Comparison of ENCODE assay signal across 35 cellular contexts in the genomic region with DNA sequence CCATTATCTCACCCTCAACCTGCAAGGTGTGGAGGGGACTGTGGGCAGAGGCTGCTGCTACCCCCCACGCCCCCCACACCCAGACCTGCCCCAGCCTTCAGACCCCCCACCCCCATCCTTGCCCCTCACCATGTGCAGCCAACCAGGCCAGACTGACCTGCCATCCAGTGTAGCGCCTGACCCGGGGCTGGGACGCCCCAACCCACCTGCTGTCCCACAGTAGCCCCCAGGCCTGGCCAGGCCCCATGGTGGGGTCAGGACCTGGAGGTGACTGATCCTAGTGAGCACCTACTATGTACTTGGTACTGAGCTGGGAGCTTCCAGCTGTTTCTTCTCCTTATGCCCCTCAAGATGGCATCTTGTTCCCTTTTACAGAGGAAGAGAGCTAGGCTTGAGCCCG.
DNase-seq lines count a peak whose midpoint lies in the region; ATAC-seq and TF ChIP-seq lines count a peak whose summit lies in the region.
"Had no signal": no experiment of that assay in that cellular context is flagged by ENCODE, and none has a peak within 500 bp of the region (broad histone marks: within the 10 kb centered on the region; RNA-seq: fewer than 3 reads in every experiment).

No MANE protein-coding gene starts in this region.

- TF ChIP-seq CTCF in left ventricle myocardium inferior (IDR thresholded peaks at IDR 0.05; ENCODE audit: borderline replicate concordance) (no peak), IMR-90 (conservative IDR thresholded peaks at IDR 0.05; ENCODE audit: low read depth, low read length) (no peak), right lobe of liver (IDR thresholded peaks at IDR 0.05) (no peak), gastrocnemius medialis (IDR thresholded peaks at IDR 0.05 in 4 of 5, conservative IDR thresholded peaks at IDR 0.05 in 1 of 5) (no peak)

- H4K8ac ChIP-seq in IMR-90 (ENCODE audit: low read depth in 2 of 2, low read length in 2 of 2) = no peak overlapping the region
- no peak overlapping the region for H4K8ac ChIP-seq in neuronal stem cell (ENCODE audit: low read depth, low read length)

- peak overlapping the region; percentile 56 for H3K27ac Mint-ChIP-seq in central memory CD8-positive, alpha-beta T cell (ENCODE audit: low read depth)
- H3K27ac Mint-ChIP-seq: B cell; CD4-positive, alpha-beta T cell; CD4-positive, CD25-positive, alpha-beta regulatory T cell; CD8-positive, alpha-beta T cell had no signal

- H2AFZ ChIP-seq in IMR-90 (replicated peaks; ENCODE audit: low read length, poor library complexity) (no peak overlapping the region), neuronal stem cell (ENCODE audit: low read length) (no peak overlapping the region)

- no peaks in the 10 kb centered on the region; the same call in 1 of the 2 replicates for H3K9me1 ChIP-seq in IMR-90 (ENCODE audit: insufficient read depth, low read length)

- BruUV-seq in IMR-90 (replicated peaks; lab: Mats Ljungman, UMichigan) = no TSS peak

- intact Hi-C loops in Right ventricle myocardium inferior (cut with DNase I) (no loop called here), left ventricle myocardium inferior (cut with micrococcal nuclease) (no loop called here), IMR-90 (cut with micrococcal nuclease) (no loop called here), right lobe of liver (cut with DNase I) (no loop called here), gastrocnemius medialis (cut with DNase I; ENCODE audit: low total_unique reads) (no loop called here)

- no peak overlapping the region for H2BK20ac ChIP-seq in IMR-90 (ENCODE audit: low read depth, low read length)

- H3K36me3 ChIP-seq in left ventricle myocardium inferior = no peaks in the 10 kb centered on the region
- no peaks in the 10 kb centered on the region for H3K36me3 ChIP-seq in IMR-90 (ENCODE audit: control insufficient read depth, insufficient read depth, low read length)
- no peaks in the 10 kb centered on the region for H3K36me3 ChIP-seq in neuronal stem cell (replicated peaks in 1 of 2; ENCODE audit: control insufficient read depth in 2 of 2, insufficient read depth in 2 of 2, low read length in 2 of 2)
- H3K36me3 ChIP-seq in right lobe of liver = no peaks in the 10 kb centered on the region
- H3K36me3 ChIP-seq in gastrocnemius medialis = no peaks in the 10 kb centered on the region
- H3K36me3 ChIP-seq: BE2C; BLaER1; BLaER1 treated with 17β-estradiol and CSF1 and Interleukin-3, amounts not matched to agents 10 nM and 100 nM had no signal

- H3K27me3 ChIP-seq in left ventricle myocardium inferior (ENCODE audit: low read depth) = peaks cover 98% of the 10 kb centered on the region
- H3K27me3 ChIP-seq in IMR-90 (ENCODE audit: control insufficient read depth, insufficient read depth, low read length) = peaks cover 42% of the 10 kb centered on the region
- peaks cover 0 to 2% (median 0%) of the 10 kb centered on the region in 3 experiments for H3K27me3 ChIP-seq in neuronal stem cell (ENCODE audit: control insufficient read depth in 3 of 3, insufficient read depth in 3 of 3, low read depth in 1 of 3, low read length in 3 of 3)
- no peaks in the 10 kb centered on the region for H3K27me3 ChIP-seq in right lobe of liver
- peaks cover 5 to 26% (median 20%) of the 10 kb centered on the region in 3 donors for H3K27me3 ChIP-seq in gastrocnemius medialis
- H3K27me3 ChIP-seq: BE2C had no signal

- TF ChIP-seq RAD21 in IMR-90 (IDR thresholded peaks at IDR 0.05; ENCODE audit: low read length) = no peak

- TF ChIP-seq POLR2A in IMR-90 (IDR thresholded peaks at IDR 0.05; ENCODE audit: low read depth, low read length) = no peak
- no peak for TF ChIP-seq POLR2A in right lobe of liver (IDR thresholded peaks at IDR 0.05)
- no peak for TF ChIP-seq POLR2A in gastrocnemius medialis (IDR thresholded peaks at IDR 0.05)

- H2BK120ac ChIP-seq in IMR-90 (ENCODE audit: low read depth, low read length) (no peak overlapping the region), neuronal stem cell (ENCODE audit: low read depth, low read length) (no peak overlapping the region)

- H3K4me1 ChIP-seq in left ventricle myocardium inferior (no peaks in the 10 kb centered on the region), IMR-90 (ENCODE audit: control insufficient read depth, insufficient read depth, low read length) (no peaks in the 10 kb centered on the region), neuronal stem cell (ENCODE audit: control insufficient read depth in 2 of 2, insufficient read depth in 1 of 2, low read depth in 1 of 2, low read length in 2 of 2) (peaks cover 0 to 1% of the 10 kb centered on the region in 2 donors), right lobe of liver (no peaks in the 10 kb centered on the region), gastrocnemius medialis (no peaks in the 10 kb centered on the region)
- H3K4me1 ChIP-seq: A549, BE2C, Caco-2 had no signal

- H2BK5ac ChIP-seq in IMR-90 (ENCODE audit: low read depth, low read length, poor library complexity, severe bottlenecking) (no peak overlapping the region), neuronal stem cell (ENCODE audit: low read length) (no peak overlapping the region)

- H3K4me2 ChIP-seq in IMR-90 (ENCODE audit: low read depth, low read length) (no peak overlapping the region), neuronal stem cell (ENCODE audit: insufficient read depth, low read length, poor library complexity, severe bottlenecking) (no peak overlapping the region)
- H3K4me2 ChIP-seq: A549; BLaER1; BLaER1 treated with 17β-estradiol and CSF1 and Interleukin-3, amounts not matched to agents 10 nM and 100 nM had no signal

- no peaks in the 10 kb centered on the region for H3K79me1 ChIP-seq in IMR-90 (ENCODE audit: low read depth in 1 of 2, low read length in 2 of 2)
- no peaks in the 10 kb centered on the region for H3K79me1 ChIP-seq in neuronal stem cell (ENCODE audit: low read depth, low read length)

- no peak overlapping the region for H4K5ac ChIP-seq in IMR-90 (ENCODE audit: low read depth, low read length)

- DNase-seq in Right ventricle myocardium inferior (ENCODE audit: missing footprints) (peak; percentile 56), left ventricle myocardium inferior (no peak), IMR-90 (no peak), neuronal stem cell (ENCODE audit: low spot score) (no peak), right lobe of liver (no peak), gastrocnemius medialis (no peak)
- DNase-seq in central memory CD8-positive, alpha-beta T cell (ENCODE audit: low spot score in 2 of 2) = no peak
- DNase-seq: 8988T; ACHN; AML-193; BE2C; C1 segment of cervical spinal cord; Caco-2; Calu3; CD4-positive, alpha-beta T cell; CD4-positive, CD25-positive, alpha-beta regulatory T cell; CD8-positive, alpha-beta memory T cell; CD8-positive, alpha-beta T cell; COR-L47; DMS 273 treated with DMSO at 0.1 percent for 48 hours; DMS153; DMS53; DMS79; DMS79 treated with DMSO at 0.1 percent for 48 hours; DND-41; EL had no signal

- H3K9ac ChIP-seq in IMR-90 (ENCODE audit: low read depth, low read length) (no peak overlapping the region), neuronal stem cell (ENCODE audit: low read depth, low read length, poor library complexity) (no peak overlapping the region)
- H3K9ac ChIP-seq: BLaER1; BLaER1 treated with 17β-estradiol and CSF1 and Interleukin-3, amounts not matched to agents 10 nM and 100 nM had no signal

- H3K9me3 ChIP-seq in left ventricle myocardium inferior (replicated peaks) (no peaks in the 10 kb centered on the region), IMR-90 (ENCODE audit: control insufficient read depth, insufficient read depth, low read length) (peaks cover 2% of the 10 kb centered on the region; the same call in 1 of the 2 replicates), neuronal stem cell (replicated peaks in 1 of 2; ENCODE audit: control insufficient read depth in 2 of 2, insufficient read depth in 1 of 2, low read depth in 1 of 2, low read length in 2 of 2) (no peaks in the 10 kb centered on the region), right lobe of liver (no peaks in the 10 kb centered on the region), gastrocnemius medialis (no peaks in the 10 kb centered on the region)
- H3K9me3 ChIP-seq: A549; BE2C; BLaER1; BLaER1 treated with 17β-estradiol and CSF1 and Interleukin-3, amounts not matched to agents 10 nM and 100 nM; Caco-2 had no signal

- ATAC-seq in Right ventricle myocardium inferior (no peak), IMR-90 (ENCODE audit: low read depth) (0 out of 2 replicates have a peak, but pooled peaks have one; percentile 9), right lobe of liver (no peak), GM19463 (IDR thresholded peaks at IDR 0.05; ENCODE audit: unreplicated experiment) (no peak), gastrocnemius medialis (no peak)
- no peak for ATAC-seq in central memory CD8-positive, alpha-beta T cell (replicated peaks; ENCODE audit: extremely low read depth, poor library complexity, severe bottlenecking)
- ATAC-seq: A549; CD8-positive, alpha-beta T cell had no signal

- no peaks in the 10 kb centered on the region for H4K20me1 ChIP-seq in IMR-90 (ENCODE audit: insufficient read depth, low read length)
- H4K20me1 ChIP-seq: BLaER1 had no signal

- H3K27ac ChIP-seq in left ventricle myocardium inferior (replicated peaks) (no peak overlapping the region), IMR-90 (ENCODE audit: insufficient read depth, low read length) (no peak overlapping the region), neuronal stem cell (replicated peaks; ENCODE audit: low read length) (no peak overlapping the region), right lobe of liver (no peak overlapping the region), gastrocnemius medialis (no peak overlapping the region)
- H3K27ac ChIP-seq: 22Rv1; A549; BLaER1; BLaER1 treated with 17β-estradiol and CSF1 and Interleukin-3, amounts not matched to agents 10 nM and 100 nM; C4-2B had no signal

- H3K4ac ChIP-seq in IMR-90 (ENCODE audit: low read depth, low read length) (no peak overlapping the region), neuronal stem cell (ENCODE audit: low read length) (no peak overlapping the region)

- H3K9me3 Mint-ChIP-seq in central memory CD8-positive, alpha-beta T cell = no peaks in the 10 kb centered on the region
- H3K9me3 Mint-ChIP-seq: CD4-positive, alpha-beta T cell; CD8-positive, alpha-beta memory T cell; CD8-positive, alpha-beta T cell had no signal

- POLR2A ChIA-PET in IMR-90 (lab: Charles Lee; ENCODE audit: unreplicated experiment) = no interaction called here

- WGBS in IMR-90 (ENCODE audit: extremely low coverage in 2 of 2, insufficient read length in 1 of 2), 2 experiments = no CpG with 5 or more reads among the region's 5 CpGs
- no CpG with 5 or more reads among the region's 5 CpGs for WGBS in neuronal stem cell (ENCODE audit: extremely low coverage in 2 of 2, insufficient read length in 2 of 2, insufficient replicate concordance in 1 of 2), 2 donors
- WGBS in right lobe of liver (ENCODE audit: insufficient coverage, low coverage, low lambda C conversion rate, missing lambda C conversion rate) = 74% methylated on average over 5 of the region's 5 CpGs

- dilution Hi-C loops in IMR-90 (cut with HindIII; ENCODE audit: low sequenced_read_pairs, unreplicated experiment) = no loop called here

- CTCF ChIA-PET in IMR-90 (lab: Yijun Ruan, JAX) = no interaction called here

- no peak overlapping the region for H3K4me3 Mint-ChIP-seq in central memory CD8-positive, alpha-beta T cell
- H3K4me3 Mint-ChIP-seq: CD4-positive, alpha-beta T cell; CD8-positive, alpha-beta T cell had no signal

- peaks cover 12% of the 10 kb centered on the region for H3K4me1 Mint-ChIP-seq in central memory CD8-positive, alpha-beta T cell
- H3K4me1 Mint-ChIP-seq: CD14-positive monocyte had no signal

- in situ Hi-C loops in IMR-90 (cut with MboI; ENCODE audit: low sequenced_read_pairs) (no loop called here), gastrocnemius medialis (cut with MboI; ENCODE audit: low sequenced_read_pairs in 4 of 4) (no loop called here)

- H2BK15ac ChIP-seq in IMR-90 (ENCODE audit: low read depth, low read length) (no peak overlapping the region), neuronal stem cell (ENCODE audit: low read length) (no peak overlapping the region)

- peaks cover 38% of the 10 kb centered on the region for H3K27me3 Mint-ChIP-seq in central memory CD8-positive, alpha-beta T cell
- H3K27me3 Mint-ChIP-seq: CD4-positive, alpha-beta memory T cell had no signal

- H3K4me3 ChIP-seq in left ventricle myocardium inferior = no peak overlapping the region
- H3K4me3 ChIP-seq in IMR-90 (ENCODE audit: insufficient read depth, low read depth, low read length) = no peak overlapping the region
- H3K4me3 ChIP-seq in neuronal stem cell (ENCODE audit: low read length in 2 of 2) = no peak overlapping the region
- no peak overlapping the region for H3K4me3 ChIP-seq in right lobe of liver
- H3K4me3 ChIP-seq in gastrocnemius medialis = no peak overlapping the region
- H3K4me3 ChIP-seq: A549; BLaER1; BLaER1 treated with 17β-estradiol and CSF1 and Interleukin-3, amounts not matched to agents 10 nM and 100 nM had no signal

- no peak overlapping the region for H2AK9ac ChIP-seq in IMR-90 (replicated peaks; ENCODE audit: low read depth, low read length, poor library complexity)

- H2AK5ac ChIP-seq in IMR-90 (ENCODE audit: low read depth, low read length) (no peak overlapping the region), neuronal stem cell (ENCODE audit: low read depth, low read length) (peak overlapping the region; percentile 84)

- no peak overlapping the region for H3K56ac ChIP-seq in IMR-90 (ENCODE audit: extremely low read depth, insufficient read depth, low read length)

- H4K91ac ChIP-seq in IMR-90 (ENCODE audit: insufficient read depth, low read depth, low read length) (no peak overlapping the region), neuronal stem cell (ENCODE audit: low read depth, low read length, poor library complexity) (no peak overlapping the region)

- H2BK12ac ChIP-seq in neuronal stem cell (ENCODE audit: low read length) = peak overlapping the region; percentile 84

- no peak overlapping the region for H3K18ac ChIP-seq in IMR-90 (ENCODE audit: low read depth, low read length)
- no peak overlapping the region for H3K18ac ChIP-seq in neuronal stem cell (ENCODE audit: low read length)

- no peak overlapping the region for H3K14ac ChIP-seq in IMR-90 (replicated peaks; ENCODE audit: low read depth, low read length)
- H3K14ac ChIP-seq in neuronal stem cell (ENCODE audit: low read length) = no peak overlapping the region

- H3K23ac ChIP-seq in IMR-90 (ENCODE audit: low read depth, low read length) = no peak overlapping the region
- no peak overlapping the region for H3K23ac ChIP-seq in neuronal stem cell (ENCODE audit: low read depth, low read length, poor library complexity)

- H3K36me3 Mint-ChIP-seq in central memory CD8-positive, alpha-beta T cell (ENCODE audit: insufficient read depth) = peaks cover 5% of the 10 kb centered on the region
- H3K36me3 Mint-ChIP-seq: CD14-positive monocyte had no signal
